10 cellular contexts compared by ENCODE assay signal in the genomic region with DNA sequence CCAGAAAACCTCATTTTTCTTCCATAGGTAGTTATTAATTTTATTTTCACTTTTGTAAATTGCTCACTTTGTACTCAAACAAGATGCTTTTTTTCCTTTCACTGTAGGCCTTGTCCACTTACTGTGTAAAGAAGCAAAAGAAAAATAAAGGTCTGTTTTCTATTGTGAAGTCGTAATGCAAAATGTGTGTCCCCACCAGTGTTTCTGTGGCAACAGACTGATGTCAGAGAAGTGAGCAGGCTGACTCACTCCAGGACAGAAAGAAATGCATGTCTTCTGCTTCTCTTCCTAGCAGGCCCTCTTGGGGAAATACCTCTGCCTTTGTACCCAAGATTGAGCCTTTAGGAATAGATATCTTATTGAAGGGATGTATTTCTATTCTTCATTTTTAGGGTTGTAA. TPM values are rescaled to one million over a fixed set of nuclear protein-coding genes. Genes with fewer than 3 reads are reported as not detected.
DNase-seq lines count a peak whose midpoint lies in the region; ATAC-seq and TF ChIP-seq lines count a peak whose summit lies in the region.
"Had no signal": no experiment of that assay in that cellular context is flagged by ENCODE, and none has a peak within 500 bp of the region (broad histone marks: within the 10 kb centered on the region; RNA-seq: fewer than 3 reads in every experiment).

No MANE protein-coding gene starts in this region.

- peaks cover 25% of the 10 kb centered on the region for H3K4me1 Mint-ChIP-seq in T-helper 2 cell treated with Interferon-gamma antibody and Interleukin-4, amounts not matched to agents 5 μg/mL and 100 μg/mL, for 36 hours (ENCODE audit: low read depth)
- H3K4me1 Mint-ChIP-seq: naive B cell had no signal

- H3K27ac Mint-ChIP-seq in T-helper 2 cell treated with Interferon-gamma antibody and Interleukin-4, amounts not matched to agents 5 μg/mL and 100 μg/mL, for 36 hours = no peak overlapping the region
- H3K27ac Mint-ChIP-seq: naive B cell had no signal

- no peak overlapping the region for H3K4me3 Mint-ChIP-seq in T-helper 2 cell treated with Interferon-gamma antibody and Interleukin-4, amounts not matched to agents 5 μg/mL and 100 μg/mL, for 36 hours
- H3K4me3 Mint-ChIP-seq: naive B cell had no signal

- peaks cover 9% of the 10 kb centered on the region for H3K4me1 ChIP-seq in fibroblast of lung (ENCODE audit: control insufficient read depth, extremely low read depth, insufficient read depth, low read length)

- no peaks in the 10 kb centered on the region for H4K20me1 ChIP-seq in fibroblast of lung (ENCODE audit: control insufficient read depth, extremely low read depth, insufficient read depth, low read length)

- no peak for TF ChIP-seq CTCF in fibroblast of lung (conservative IDR thresholded peaks at IDR 0.05 in 1 of 2, IDR thresholded peaks at IDR 0.05 in 1 of 2; ENCODE audit: low read depth in 1 of 2, low read length in 2 of 2)

- H3K27ac ChIP-seq in fibroblast of lung (ENCODE audit: insufficient read depth, low read length) = no peak overlapping the region

- no peak overlapping the region for H2AFZ ChIP-seq in fibroblast of lung (ENCODE audit: low read length)

- H3K27me3 ChIP-seq in fibroblast of lung (ENCODE audit: control insufficient read depth, insufficient read depth, low read length) = no peaks in the 10 kb centered on the region

- H3K9ac ChIP-seq in fibroblast of lung (ENCODE audit: insufficient read depth, low read length) = no peak overlapping the region

- H3K4me3 ChIP-seq in fibroblast of lung (replicated peaks in 1 of 4; ENCODE audit: control extremely low read depth in 1 of 4, insufficient read depth in 1 of 4, low read depth in 3 of 4, low read length in 4 of 4) = no peak overlapping the region

- H3K9me3 Mint-ChIP-seq in T-helper 2 cell treated with Interferon-gamma antibody and Interleukin-4, amounts not matched to agents 5 μg/mL and 100 μg/mL, for 36 hours = peaks cover 5% of the 10 kb centered on the region

- H3K9me3 ChIP-seq in fibroblast of lung (ENCODE audit: control insufficient read depth, insufficient read depth, low read depth, low read length) = no peaks in the 10 kb centered on the region

- no peak overlapping the region for H3K4me2 ChIP-seq in fibroblast of lung (ENCODE audit: extremely low read depth, insufficient read depth, low read length)

- H3K36me3 ChIP-seq in fibroblast of lung (ENCODE audit: control insufficient read depth, insufficient read depth, low read length) = no peaks in the 10 kb centered on the region

- H3K79me2 ChIP-seq in fibroblast of lung (ENCODE audit: control insufficient read depth, insufficient read depth, low read length) = no peaks in the 10 kb centered on the region

- no peaks in the 10 kb centered on the region for H3K36me3 Mint-ChIP-seq in T-helper 2 cell treated with Interferon-gamma antibody and Interleukin-4, amounts not matched to agents 5 μg/mL and 100 μg/mL, for 36 hours (ENCODE audit: low read depth)
- H3K36me3 Mint-ChIP-seq: naive B cell had no signal

- ATAC-seq in HG02885 (IDR thresholded peaks at IDR 0.05; ENCODE audit: poor library complexity, unreplicated experiment) (no peak), GM21447 (IDR thresholded peaks at IDR 0.05; ENCODE audit: unreplicated experiment) (no peak)

- H3K27me3 Mint-ChIP-seq in T-helper 2 cell treated with Interferon-gamma antibody and Interleukin-4, amounts not matched to agents 5 μg/mL and 100 μg/mL, for 36 hours (ENCODE audit: low read depth) = no peaks in the 10 kb centered on the region
- H3K27me3 Mint-ChIP-seq: naive B cell had no signal

- peak; percentile 47 for DNase-seq in activated CD4-positive, alpha-beta T cell treated with anti-CD3 and anti-CD28 coated beads for 48 hours
- DNase-seq in activated CD4-positive, alpha-beta T cell treated with anti-CD3 and anti-CD28 coated beads for 1 hour = no peak
- DNase-seq in T-helper 2 cell treated with Interferon-gamma antibody and Interleukin-4, amounts not matched to agents 5 μg/mL and 100 μg/mL, for 36 hours (ENCODE audit: low spot score) = peak; percentile 49
- DNase-seq in fibroblast of lung (ENCODE audit: low read depth in 2 of 2) = peak; percentile 64 to 85
- peak; percentile 44 for DNase-seq in stimulated activated CD8-positive, alpha-beta memory T cell treated with anti-CD3 and anti-CD28 coated beads, Interleukin-4, amount 100 ng/mL, for 48 hours
- no peak for DNase-seq in retina
- DNase-seq: naive B cell, NCI-H510A had no signal

RNA-seq across cellular contexts. Expression of gene INPP4B, which starts 30.3 kb away (rescaled TPM):
- 9.2 and 19.7 TPM in 2 replicates for total RNA-seq in fibroblast of lung
- polyA plus RNA-seq in fibroblast of lung = 6.8 and 22.2 TPM in 2 replicates
- polyA plus RNA-seq in fibroblast of lung (2012) = 4.1 and 12.9 TPM in 2 replicates
- polyA minus RNA-seq in fibroblast of lung (ENCODE audit: low replicate concordance) = 5.3 and 18.8 TPM in 2 replicates

Comparison
In these comparisons a context has a peak if more than half of its experiments do, and no peak if none do; other contexts are left out.
1. DNase-seq: peak in activated CD4-positive, alpha-beta T cell treated with anti-CD3 and anti-CD28 coated beads for 48 hours (single experiment), T-helper 2 cell treated with Interferon-gamma antibody and Interleukin-4, amounts not matched to agents 5 μg/mL and 100 μg/mL, for 36 hours (single experiment), fibroblast of lung (2 of 2) and stimulated activated CD8-positive, alpha-beta memory T cell treated with anti-CD3 and anti-CD28 coated beads, Interleukin-4, amount 100 ng/mL, for 48 hours (single experiment); none in activated CD4-positive, alpha-beta T cell treated with anti-CD3 and anti-CD28 coated beads for 1 hour (single experiment) and retina (single experiment).